Comparison of ENCODE assay signal across 33 cellular contexts in the genomic region with DNA sequence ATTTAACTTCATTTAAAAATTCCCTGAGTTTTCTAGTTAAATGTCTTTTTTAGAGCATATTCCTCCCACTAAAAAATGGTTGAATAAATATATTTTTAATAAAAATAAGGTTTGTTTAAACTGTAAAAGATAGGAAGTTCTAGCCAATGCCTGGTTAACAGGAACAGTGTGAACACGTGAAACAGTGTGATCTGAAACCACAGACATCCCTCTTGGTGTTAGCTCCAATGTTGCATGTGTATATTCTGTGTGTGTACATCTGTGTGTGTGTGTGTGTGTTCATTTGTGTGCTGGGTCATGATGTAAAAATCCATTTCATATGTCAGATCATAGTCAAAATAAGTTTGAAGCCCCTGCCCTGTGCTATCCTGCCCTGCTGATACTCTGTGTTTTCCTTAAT. TPM values are rescaled to one million over a fixed set of nuclear protein-coding genes. Genes with fewer than 3 reads are reported as not detected.
"Had no signal": no experiment of that assay in that cellular context is flagged by ENCODE, and none has a peak within 500 bp of the region (broad histone marks: within the 10 kb centered on the region; RNA-seq: fewer than 3 reads in every experiment).

No MANE protein-coding gene starts in this region.

- H3K9me3 ChIP-seq: neutrophil, ovary, psoas muscle, right lobe of liver, sigmoid colon, spleen, stomach, thoracic aorta, thyroid gland, upper lobe of left lung, vagina had no signal

- H3K4me1 Mint-ChIP-seq: natural killer cell; stimulated activated effector memory CD8-positive, alpha-beta T cell treated with anti-CD3 and anti-CD28 coated beads, Interleukin-12 subunit alpha, Interleukin-12 subunit beta, amount 100 ng/mL, for 72 hours had no signal

- H3K4me3 ChIP-seq: ovary, psoas muscle, right lobe of liver, sigmoid colon, smooth muscle cell, spleen, stomach, thoracic aorta, thyroid gland, tibial nerve, upper lobe of left lung, vagina had no signal

- ATAC-seq: naive thymus-derived CD4-positive, alpha-beta T cell; natural killer cell; psoas muscle; right cardiac atrium; right lobe of liver; stimulated activated effector memory CD8-positive, alpha-beta T cell treated with anti-CD3 and anti-CD28 coated beads, Interleukin-12 subunit alpha, Interleukin-12 subunit beta, amount 100 ng/mL, for 72 hours; stimulated activated naive B cell treated with anti-CD40 and anti-IgM and Interleukin-4, amounts not matched to agents 10 μg/mL and 1 μg/mL and 100 μg/mL, for 72 hours had no signal

- H3K79me2 ChIP-seq: parathyroid adenoma had no signal

- H3K9ac ChIP-seq: parathyroid adenoma had no signal

- H3K27me3 ChIP-seq: ovary, right lobe of liver had no signal

- H3K36me3 Mint-ChIP-seq: stimulated activated effector memory CD8-positive, alpha-beta T cell treated with anti-CD3 and anti-CD28 coated beads, Interleukin-12 subunit alpha, Interleukin-12 subunit beta, amount 100 ng/mL, for 72 hours had no signal

- H3K4me3 Mint-ChIP-seq: naive thymus-derived CD4-positive, alpha-beta T cell; natural killer cell; nephron; stimulated activated effector memory CD8-positive, alpha-beta T cell treated with anti-CD3 and anti-CD28 coated beads, Interleukin-12 subunit alpha, Interleukin-12 subunit beta, amount 100 ng/mL, for 72 hours; stimulated activated naive B cell treated with anti-CD40 and anti-IgM and Interleukin-4, amounts not matched to agents 10 μg/mL and 1 μg/mL and 100 μg/mL, for 72 hours; stimulated activated naive CD8-positive, alpha-beta T cell treated with anti-CD3 and anti-CD28 coated beads, Interleukin-15, Interleukin-2, amounts not matched to agents 100 ng/mL and 50 ng/mL, for 24 hours had no signal

- FAIRE-seq: urothelium cell line had no signal

- DNase-seq: naive thymus-derived CD4-positive, alpha-beta T cell; natural killer cell; nucleus accumbens; ovary; posterior cingulate gyrus; psoas muscle; right cardiac atrium; right lobe of liver; sigmoid colon; spleen; stimulated activated CD4-positive, alpha-beta T cell treated with anti-CD3 and anti-CD28 coated beads, Interleukin-12 subunit alpha, Interleukin-12 subunit beta, amount 100 ng/mL, for 4 hours; stimulated activated CD4-positive, alpha-beta T cell treated with anti-CD3 and anti-CD28 coated beads, Interleukin-1b, Interleukin-23, amount 100 ng/mL, for 48 hours; stimulated activated CD4-positive, alpha-beta T cell treated with anti-CD3 and anti-CD28 coated beads, Interleukin-4, amount 100 ng/mL, for 1 hour; stimulated activated naive B cell treated with anti-CD40 and anti-IgM and Interleukin-4, amounts not matched to agents 10 μg/mL and 1 μg/mL and 100 μg/mL, for 72 hours; stimulated activated naive CD4-positive, alpha-beta T cell treated with Interleukin-2 at 50 U/mL for 16 hours; stomach; thyroid gland; trophoblast cell; upper lobe of left lung had no signal

- H3K27ac Mint-ChIP-seq: naive thymus-derived CD4-positive, alpha-beta T cell; natural killer cell; nephron; progenitor cell of endocrine pancreas; stimulated activated effector memory CD8-positive, alpha-beta T cell treated with anti-CD3 and anti-CD28 coated beads, Interleukin-12 subunit alpha, Interleukin-12 subunit beta, amount 100 ng/mL, for 72 hours; stimulated activated naive B cell treated with anti-CD40 and anti-IgM and Interleukin-4, amounts not matched to agents 10 μg/mL and 1 μg/mL and 100 μg/mL, for 72 hours; stimulated activated naive CD8-positive, alpha-beta T cell treated with anti-CD3 and anti-CD28 coated beads, Interleukin-15, Interleukin-2, amounts not matched to agents 100 ng/mL and 50 ng/mL, for 24 hours had no signal

- H3K4me2 ChIP-seq: smooth muscle cell had no signal

- H2AFZ ChIP-seq: parathyroid adenoma had no signal

- H3K36me3 ChIP-seq: neutrophil, ovary, right lobe of liver, sigmoid colon, spleen, stomach, thoracic aorta, thyroid gland, tibial nerve, upper lobe of left lung, vagina had no signal

- H3K27ac ChIP-seq: neutrophil, ovary, parathyroid adenoma, psoas muscle, right lobe of liver, sigmoid colon, spleen, stomach, thoracic aorta, thyroid gland, tibial nerve, upper lobe of left lung, vagina had no signal

- H3K4me1 ChIP-seq: parathyroid adenoma, psoas muscle, right lobe of liver, vagina had no signal

RNA-seq across cellular contexts. Expression of gene SOX11, which starts 6.1 kb away (rescaled TPM):
- total RNA-seq: naive thymus-derived CD4-positive, alpha-beta T cell; natural killer cell; omental fat pad; right lobe of liver; subcutaneous adipose tissue; thoracic aorta; thyroid gland; tibial nerve; ureter; vagina had no signal
- polyA plus RNA-seq: naive thymus-derived CD4-positive, alpha-beta T cell had no signal
